In genomic region chr17:58329035-58329807, GRCh38 we compare ENCODE assay signal across 1 cellular context.
TF ChIP-seq lines count a peak whose summit lies in the region.

No MANE protein-coding gene starts in this region.

TF ChIP-seq in K562, 482 proteins besides CTCF, POLR2A, EP300 and RAD21 (continued from another document and continues in another):
- peak; percentile 55 for TF ChIP-seq E2F8 (IDR thresholded peaks at IDR 0.05; ENCODE audit: low read depth, partially characterized antibody)
- TF ChIP-seq DNMT1 (IDR thresholded peaks at IDR 0.05), result peak; percentile 35; the same call in 1 of the 2 replicates
- TF ChIP-seq ZNF551 (CRISPR knock-in tag; IDR thresholded peaks at IDR 0.05), result peak; percentile 80
- TF ChIP-seq, protein P1, sequence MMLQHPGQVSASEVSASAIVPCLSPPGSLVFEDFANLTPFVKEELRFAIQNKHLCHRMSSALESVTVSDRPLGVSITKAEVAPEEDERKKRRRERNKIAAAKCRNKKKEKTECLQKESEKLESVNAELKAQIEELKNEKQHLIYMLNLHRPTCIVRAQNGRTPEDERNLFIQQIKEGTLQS (IDR thresholded peaks at IDR 0.05), result no peak
- TF ChIP-seq, protein P1 (CRISPR knock-in tag; conservative IDR thresholded peaks at IDR 0.05), result no peak
- TF ChIP-seq ZNF79 (CRISPR knock-in tag; IDR thresholded peaks at IDR 0.05; ENCODE audit: low read depth), result no peak
- no peak for TF ChIP-seq HDAC8 (tag; IDR thresholded peaks at IDR 0.05)
- TF ChIP-seq MTA1 (IDR thresholded peaks at IDR 0.05; ENCODE audit: borderline replicate concordance), result no peak; the same call in 1 of the 2 replicates
- no peak; the same call in 1 of the 2 replicates for TF ChIP-seq SNIP1 (IDR thresholded peaks at IDR 0.05; ENCODE audit: low read depth)
- peak; percentile 77 to 91; a peak in 2 of 4 replicates for TF ChIP-seq MLLT1 (IDR thresholded peaks at IDR 0.05)
- no peak for TF ChIP-seq NUFIP1 (IDR thresholded peaks at IDR 0.05; ENCODE audit: partially characterized antibody)
- TF ChIP-seq FOXJ2 (tag; IDR thresholded peaks at IDR 0.05), result no peak
- TF ChIP-seq ZNF277 (CRISPR knock-in tag; IDR thresholded peaks at IDR 0.05; ENCODE audit: borderline replicate concordance), result no peak
- TF ChIP-seq HCFC1 (IDR thresholded peaks at IDR 0.05; ENCODE audit: low read depth, low read length), result peak; percentile 42; the same call in 1 of the 2 replicates
- no peak for TF ChIP-seq TRIM28 (IDR thresholded peaks at IDR 0.05)
- no peak for TF ChIP-seq BRF1 (IDR thresholded peaks at IDR 0.05; ENCODE audit: borderline replicate concordance, extremely low read depth, insufficient read length)
- TF ChIP-seq U2AF2 (optimal IDR thresholded peaks at IDR 0.05; ENCODE audit: low read depth, low read length), result no peak
- peak; percentile 45 to 49; a peak in 2 of 4 replicates for TF ChIP-seq TEAD1 (CRISPR knock-in tag; IDR thresholded peaks at IDR 0.05)
- TF ChIP-seq TEAD4 (IDR thresholded peaks at IDR 0.05; ENCODE audit: low read length), result peak; percentile 61; the same call in 1 of the 2 replicates
- no peak for TF ChIP-seq TEAD4 (CRISPR knock-in tag; IDR thresholded peaks at IDR 0.05; ENCODE audit: borderline replicate concordance)
- no peak for TF ChIP-seq MCM3 (IDR thresholded peaks at IDR 0.05)
- TF ChIP-seq PPARD (CRISPR knock-in tag; IDR thresholded peaks at IDR 0.05), result no peak
- TF ChIP-seq ZNF740 (CRISPR knock-in tag; IDR thresholded peaks at IDR 0.05), result peak; percentile 97
- TF ChIP-seq ZNF740 (tag; IDR thresholded peaks at IDR 0.05), result peak in 1 of 2 experiments; percentile 82; a peak in 2 of 4 replicates
- peak; percentile 27; the same call in 1 of the 2 replicates for TF ChIP-seq NFRKB (IDR thresholded peaks at IDR 0.05; ENCODE audit: low read depth)
- peak; percentile 47 for TF ChIP-seq PHF20 (IDR thresholded peaks at IDR 0.05; ENCODE audit: partially characterized antibody)
- no peak for TF ChIP-seq ZFX (CRISPR knock-in tag; IDR thresholded peaks at IDR 0.05)
- TF ChIP-seq SAFB (IDR thresholded peaks at IDR 0.05; ENCODE audit: borderline replicate concordance, low read depth, low read length), result no peak
- TF ChIP-seq ELF4 (CRISPR knock-in tag; IDR thresholded peaks at IDR 0.05), result peak; percentile 94
- TF ChIP-seq SRSF3 (IDR thresholded peaks at IDR 0.05; ENCODE audit: insufficient read depth, low read length), result no peak
- no peak for TF ChIP-seq ZNF212 (CRISPR knock-in tag; IDR thresholded peaks at IDR 0.05)
- no peak; the same call in 1 of the 2 replicates for TF ChIP-seq ELF2 (CRISPR knock-in tag; IDR thresholded peaks at IDR 0.05)
- TF ChIP-seq YBX1 (IDR thresholded peaks at IDR 0.05), result no peak
- TF ChIP-seq, protein P2, sequence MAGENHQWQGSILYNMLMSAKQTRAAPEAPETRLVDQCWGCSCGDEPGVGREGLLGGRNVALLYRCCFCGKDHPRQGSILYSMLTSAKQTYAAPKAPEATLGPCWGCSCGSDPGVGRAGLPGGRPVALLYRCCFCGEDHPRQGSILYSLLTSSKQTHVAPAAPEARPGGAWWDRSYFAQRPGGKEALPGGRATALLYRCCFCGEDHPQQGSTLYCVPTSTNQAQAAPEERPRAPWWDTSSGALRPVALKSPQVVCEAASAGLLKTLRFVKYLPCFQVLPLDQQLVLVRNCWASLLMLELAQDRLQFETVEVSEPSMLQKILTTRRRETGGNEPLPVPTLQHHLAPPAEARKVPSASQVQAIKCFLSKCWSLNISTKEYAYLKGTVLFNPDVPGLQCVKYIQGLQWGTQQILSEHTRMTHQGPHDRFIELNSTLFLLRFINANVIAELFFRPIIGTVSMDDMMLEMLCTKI (IDR thresholded peaks at IDR 0.05; ENCODE audit: partially characterized antibody), result no peak
- TF ChIP-seq CBX1 (IDR thresholded peaks at IDR 0.05; ENCODE audit: low read depth), result peak; percentile 97
- TF ChIP-seq ZNF449 (CRISPR knock-in tag; IDR thresholded peaks at IDR 0.05), result no peak
- TF ChIP-seq EZH2 (IDR thresholded peaks at IDR 0.05; ENCODE audit: borderline replicate concordance, low read depth, low read length), result 0 out of 2 replicates have a peak, but pooled peaks have one; percentile 34
- TF ChIP-seq, protein P3, sequence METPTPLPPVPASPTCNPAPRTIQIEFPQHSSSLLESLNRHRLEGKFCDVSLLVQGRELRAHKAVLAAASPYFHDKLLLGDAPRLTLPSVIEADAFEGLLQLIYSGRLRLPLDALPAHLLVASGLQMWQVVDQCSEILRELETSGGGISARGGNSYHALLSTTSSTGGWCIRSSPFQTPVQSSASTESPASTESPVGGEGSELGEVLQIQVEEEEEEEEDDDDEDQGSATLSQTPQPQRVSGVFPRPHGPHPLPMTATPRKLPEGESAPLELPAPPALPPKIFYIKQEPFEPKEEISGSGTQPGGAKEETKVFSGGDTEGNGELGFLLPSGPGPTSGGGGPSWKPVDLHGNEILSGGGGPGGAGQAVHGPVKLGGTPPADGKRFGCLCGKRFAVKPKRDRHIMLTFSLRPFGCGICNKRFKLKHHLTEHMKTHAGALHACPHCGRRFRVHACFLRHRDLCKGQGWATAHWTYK (CRISPR knock-in tag; IDR thresholded peaks at IDR 0.05), result peak; percentile 82
- TF ChIP-seq, protein P4, sequence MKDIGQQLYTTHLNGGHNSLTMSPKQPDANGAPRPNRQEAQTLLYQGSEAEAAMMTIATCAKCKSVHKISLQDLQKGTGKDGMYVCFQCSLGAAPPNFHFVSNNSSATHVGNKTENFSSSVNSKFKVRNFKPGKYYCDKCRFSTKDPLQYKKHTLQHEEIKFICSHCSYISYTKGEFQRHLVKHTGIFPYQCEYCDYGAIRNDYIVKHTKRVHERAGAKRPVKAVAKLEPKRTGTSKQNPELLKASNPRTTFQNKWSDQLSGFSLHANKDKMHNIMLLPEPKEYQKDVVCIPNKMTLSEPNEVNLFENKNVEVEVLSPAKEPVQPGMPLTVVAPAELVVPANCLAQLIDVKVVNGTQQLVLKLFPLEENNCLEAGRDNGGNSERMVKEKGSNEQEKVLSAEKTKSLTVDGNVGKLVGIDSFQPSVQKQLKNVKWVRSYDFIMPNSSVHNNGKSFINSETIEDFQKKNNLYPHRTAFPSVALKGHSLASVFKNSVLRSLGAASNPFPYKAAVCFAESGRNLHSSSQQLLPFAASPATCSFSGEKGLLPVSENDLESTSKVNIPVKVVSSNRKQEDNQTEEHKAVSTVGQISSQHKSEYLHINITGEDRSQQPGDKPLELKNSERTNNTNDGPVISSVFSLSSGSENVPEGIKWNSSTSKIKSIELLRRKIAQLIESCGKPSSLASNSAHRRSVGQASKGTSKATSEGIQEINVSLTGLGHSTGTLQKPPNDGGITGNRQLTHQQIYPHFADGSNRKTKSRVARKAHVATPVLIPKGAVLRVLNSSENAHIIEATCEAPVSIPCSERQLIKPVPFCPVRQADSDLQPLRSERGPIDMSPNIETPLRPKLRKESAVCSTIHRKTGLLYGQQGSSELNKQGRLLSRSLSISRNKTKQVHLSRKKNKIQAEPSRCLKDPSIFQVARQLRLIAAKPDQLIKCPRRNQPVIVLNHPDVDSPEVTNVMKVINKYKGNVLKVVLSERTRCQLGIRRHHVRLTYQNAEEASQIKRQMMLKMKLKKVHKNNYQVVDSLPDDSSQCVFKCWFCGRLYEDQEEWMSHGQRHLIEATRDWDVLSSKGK (CRISPR knock-in tag; IDR thresholded peaks at IDR 0.05), result peak; percentile 74; the same call in 1 of the 2 replicates
- TF ChIP-seq YY1 (IDR thresholded peaks at IDR 0.05; ENCODE audit: borderline replicate concordance in 1 of 3, control insufficient read depth in 1 of 3, extremely low read depth in 1 of 3, insufficient read depth in 3 of 3, insufficient read length in 1 of 3, insufficient replicate concordance in 2 of 3, low read depth in 1 of 3, low read length in 2 of 3), result peak in 2 of 3 experiments; percentile 25 to 64
- TF ChIP-seq, protein P5, sequence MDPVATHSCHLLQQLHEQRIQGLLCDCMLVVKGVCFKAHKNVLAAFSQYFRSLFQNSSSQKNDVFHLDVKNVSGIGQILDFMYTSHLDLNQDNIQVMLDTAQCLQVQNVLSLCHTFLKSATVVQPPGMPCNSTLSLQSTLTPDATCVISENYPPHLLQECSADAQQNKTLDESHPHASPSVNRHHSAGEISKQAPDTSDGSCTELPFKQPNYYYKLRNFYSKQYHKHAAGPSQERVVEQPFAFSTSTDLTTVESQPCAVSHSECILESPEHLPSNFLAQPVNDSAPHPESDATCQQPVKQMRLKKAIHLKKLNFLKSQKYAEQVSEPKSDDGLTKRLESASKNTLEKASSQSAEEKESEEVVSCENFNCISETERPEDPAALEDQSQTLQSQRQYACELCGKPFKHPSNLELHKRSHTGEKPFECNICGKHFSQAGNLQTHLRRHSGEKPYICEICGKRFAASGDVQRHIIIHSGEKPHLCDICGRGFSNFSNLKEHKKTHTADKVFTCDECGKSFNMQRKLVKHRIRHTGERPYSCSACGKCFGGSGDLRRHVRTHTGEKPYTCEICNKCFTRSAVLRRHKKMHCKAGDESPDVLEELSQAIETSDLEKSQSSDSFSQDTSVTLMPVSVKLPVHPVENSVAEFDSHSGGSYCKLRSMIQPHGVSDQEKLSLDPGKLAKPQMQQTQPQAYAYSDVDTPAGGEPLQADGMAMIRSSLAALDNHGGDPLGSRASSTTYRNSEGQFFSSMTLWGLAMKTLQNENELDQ (CRISPR knock-in tag; IDR thresholded peaks at IDR 0.05; ENCODE audit: borderline replicate concordance), result peak; percentile 69; the same call in 1 of the 2 replicates
- no peak for TF ChIP-seq ZNF133 (CRISPR knock-in tag; IDR thresholded peaks at IDR 0.05)
- no peak for TF ChIP-seq MIER1 (IDR thresholded peaks at IDR 0.05; ENCODE audit: low read depth)
- TF ChIP-seq BRD4 (IDR thresholded peaks at IDR 0.05), result no peak
- no peak for TF ChIP-seq MCM5 (IDR thresholded peaks at IDR 0.05; ENCODE audit: low read depth)
- TF ChIP-seq ARID2 (IDR thresholded peaks at IDR 0.05), result peak; percentile 20; the same call in 1 of the 2 replicates
- TF ChIP-seq, protein P6, sequence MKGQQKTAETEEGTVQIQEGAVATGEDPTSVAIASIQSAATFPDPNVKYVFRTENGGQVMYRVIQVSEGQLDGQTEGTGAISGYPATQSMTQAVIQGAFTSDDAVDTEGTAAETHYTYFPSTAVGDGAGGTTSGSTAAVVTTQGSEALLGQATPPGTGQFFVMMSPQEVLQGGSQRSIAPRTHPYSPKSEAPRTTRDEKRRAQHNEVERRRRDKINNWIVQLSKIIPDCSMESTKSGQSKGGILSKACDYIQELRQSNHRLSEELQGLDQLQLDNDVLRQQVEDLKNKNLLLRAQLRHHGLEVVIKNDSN (CRISPR knock-in tag; IDR thresholded peaks at IDR 0.05), result no peak
- TF ChIP-seq MTA2 (IDR thresholded peaks at IDR 0.05; ENCODE audit: low read depth), result no peak
- TF ChIP-seq ZNF384 (IDR thresholded peaks at IDR 0.05; ENCODE audit: low read depth, low read length), result no peak
